ENCODE assay signal across 12 cellular contexts in the genomic region with DNA sequence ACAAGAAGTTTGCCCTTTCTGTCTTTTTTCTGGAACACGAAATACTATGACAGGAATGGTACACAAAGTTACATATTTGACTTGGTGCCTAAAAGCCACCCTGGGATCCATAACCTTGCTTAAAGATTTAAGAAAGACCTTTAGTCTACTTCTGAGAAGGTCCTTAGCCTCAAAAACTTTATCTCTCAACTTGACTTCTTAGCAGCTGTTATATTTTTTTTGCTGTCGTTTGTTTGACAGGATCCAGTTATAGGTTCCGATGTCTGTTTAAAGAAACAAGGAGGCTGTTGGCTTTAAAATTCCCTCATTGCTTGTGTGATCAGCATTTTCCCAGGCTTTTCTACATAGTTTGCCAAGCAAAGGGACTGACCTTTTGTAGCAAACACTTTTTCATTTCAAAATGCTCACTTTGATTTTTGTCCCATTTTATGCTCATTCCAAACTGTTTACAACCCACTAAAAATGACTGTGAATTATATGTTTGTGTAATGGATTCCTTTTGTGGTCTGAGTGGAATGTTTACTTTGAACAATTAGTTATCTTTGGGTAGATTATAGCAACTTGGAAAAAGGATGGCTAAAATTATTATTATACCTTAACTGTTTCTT.
DNase-seq lines count a peak whose midpoint lies in the region; ATAC-seq and TF ChIP-seq lines count a peak whose summit lies in the region.
"Had no signal": no experiment of that assay in that cellular context is flagged by ENCODE, and none has a peak within 500 bp of the region (broad histone marks: within the 10 kb centered on the region; RNA-seq: fewer than 3 reads in every experiment).

No MANE protein-coding gene starts in this region.

- no peak overlapping the region for H3K4me2 ChIP-seq in mesenchymal stem cell (ENCODE audit: low read length, poor library complexity, severe bottlenecking)
- H3K4me2 ChIP-seq: KMS-11 had no signal

- H3K4me3 ChIP-seq in ACC112 (ENCODE audit: low read depth, low read length) (no peak overlapping the region), mesenchymal stem cell (ENCODE audit: insufficient read depth in 1 of 2, low read depth in 1 of 2, low read length in 2 of 2) (no peak overlapping the region), lower lobe of right lung (no peak overlapping the region)

- peak; percentile 77 for DNase-seq in HFFc6
- DNase-seq in dedifferentiated amniotic fluid mesenchymal stem cell (ENCODE audit: extremely low spot score): peak; percentile 62
- peak; percentile 80 for DNase-seq in mesenchymal stem cell
- DNase-seq in NCI-H82 (lab: John Stamatoyannopoulos, UW): no peak
- no peak for DNase-seq in 8988T
- no peak for DNase-seq in C1 segment of cervical spinal cord (lab: John Stamatoyannopoulos, UW)
- no peak for DNase-seq in lower lobe of right lung
- DNase-seq: foreskin melanocyte, NCI-H2107 had no signal

- no peak overlapping the region for H2BK15ac ChIP-seq in mesenchymal stem cell (ENCODE audit: low read depth, poor library complexity, severe bottlenecking)

- no peaks in the 10 kb centered on the region for H3K9me3 ChIP-seq in mesenchymal stem cell (ENCODE audit: control insufficient read depth, low read length)
- H3K9me3 ChIP-seq in lower lobe of right lung: no peaks in the 10 kb centered on the region

- H3K4me1 ChIP-seq in ACC112 (ENCODE audit: control insufficient read depth, insufficient read depth, low read length, unreplicated experiment) (peaks cover 17% of the 10 kb centered on the region), mesenchymal stem cell (ENCODE audit: control insufficient read depth, insufficient read depth, low read depth, low read length) (peaks cover 2% of the 10 kb centered on the region), lower lobe of right lung (peaks cover 6% of the 10 kb centered on the region)

- TF ChIP-seq CTCF in HFFc6 (IDR thresholded peaks at IDR 0.05) (no peak), lower lobe of right lung (IDR thresholded peaks at IDR 0.05) (no peak)

- H3K27ac Mint-ChIP-seq in HFFc6: peak overlapping the region; percentile 86

- no peaks in the 10 kb centered on the region for H3K79me1 ChIP-seq in mesenchymal stem cell (replicated peaks; ENCODE audit: low read length, poor library complexity, severe bottlenecking)

- no peak overlapping the region for H4K91ac ChIP-seq in mesenchymal stem cell (ENCODE audit: low read length)

- H3K9ac ChIP-seq in mesenchymal stem cell (ENCODE audit: low read length): peak overlapping the region; percentile 42
- H3K9ac ChIP-seq: KMS-11 had no signal

- no peak overlapping the region for H3K23ac ChIP-seq in mesenchymal stem cell (ENCODE audit: low read length in 2 of 2)

- 0% methylated on average over 3 of the region's 3 CpGs for WGBS in mesenchymal stem cell

- H3K9me3 Mint-ChIP-seq in HFFc6: no peaks in the 10 kb centered on the region

- H2AFZ ChIP-seq in ACC112 (ENCODE audit: low read length, unreplicated experiment): peak overlapping the region; percentile 18
- H2AFZ ChIP-seq in mesenchymal stem cell (ENCODE audit: low read depth, low read length): no peak overlapping the region

- ATAC-seq in lower lobe of right lung: no peak
- ATAC-seq: activated T-helper 17 cell treated with anti-CD3 and anti-CD28 coated beads, Interleukin-2, amount 50 U/mL, for 72 hours had no signal

- H3K4me1 Mint-ChIP-seq in HFFc6 (ENCODE audit: low read depth): peaks cover 59% of the 10 kb centered on the region

- H2BK12ac ChIP-seq in mesenchymal stem cell (ENCODE audit: low read length in 2 of 2): no peak overlapping the region

- no peaks in the 10 kb centered on the region for H3K79me2 ChIP-seq in ACC112 (ENCODE audit: control insufficient read depth, insufficient read depth, low read length, unreplicated experiment)

- no peak overlapping the region for H3K18ac ChIP-seq in mesenchymal stem cell (ENCODE audit: low read depth in 1 of 2, low read length in 2 of 2)

- intact Hi-C loops in lower lobe of right lung (cut with DNase I): no loop called here

- no peak overlapping the region for H3K14ac ChIP-seq in mesenchymal stem cell (ENCODE audit: low read length in 2 of 2)

- no peak overlapping the region for H2BK5ac ChIP-seq in mesenchymal stem cell (ENCODE audit: low read depth, low read length, poor library complexity, severe bottlenecking)

- H3K4ac ChIP-seq in mesenchymal stem cell (ENCODE audit: low read depth in 1 of 2, low read length in 2 of 2): no peak overlapping the region

- H3K4me3 Mint-ChIP-seq in HFFc6: peak overlapping the region; percentile 73

- H2AK5ac ChIP-seq in mesenchymal stem cell (ENCODE audit: low read length, severe bottlenecking): no peak overlapping the region

- H3K36me3 ChIP-seq in ACC112 (ENCODE audit: insufficient read depth, low read length): no peaks in the 10 kb centered on the region
- no peaks in the 10 kb centered on the region for H3K36me3 ChIP-seq in mesenchymal stem cell (ENCODE audit: control insufficient read depth in 1 of 2, insufficient read depth in 2 of 2, low read depth in 1 of 2, low read length in 2 of 2)
- no peaks in the 10 kb centered on the region for H3K36me3 ChIP-seq in lower lobe of right lung

- H3K36me3 Mint-ChIP-seq in HFFc6 (ENCODE audit: low read depth): no peaks in the 10 kb centered on the region

- no peak overlapping the region for H2BK120ac ChIP-seq in mesenchymal stem cell (ENCODE audit: low read depth, low read length)

- no peak overlapping the region for H3K27ac ChIP-seq in ACC112 (ENCODE audit: low read depth, low read length)
- no peak overlapping the region for H3K27ac ChIP-seq in mesenchymal stem cell (ENCODE audit: low read length, poor library complexity, severe bottlenecking)
- H3K27ac ChIP-seq in lower lobe of right lung: no peak overlapping the region
- H3K27ac ChIP-seq: KMS-11 had no signal

- no peak overlapping the region for H4K8ac ChIP-seq in mesenchymal stem cell (ENCODE audit: low read length)

- no peaks in the 10 kb centered on the region for H3K27me3 Mint-ChIP-seq in HFFc6 (ENCODE audit: insufficient read depth)
- H3K27me3 Mint-ChIP-seq: activated T-helper 17 cell treated with anti-CD3 and anti-CD28 coated beads, Interleukin-2, amount 50 U/mL, for 72 hours had no signal

- no peaks in the 10 kb centered on the region for H3K27me3 ChIP-seq in ACC112 (ENCODE audit: insufficient read depth, low read length)
- no peaks in the 10 kb centered on the region for H3K27me3 ChIP-seq in mesenchymal stem cell (ENCODE audit: control insufficient read depth in 1 of 2, insufficient read depth in 1 of 2, low read length in 2 of 2)
- H3K27me3 ChIP-seq in lower lobe of right lung (ENCODE audit: low read depth): no peaks in the 10 kb centered on the region

Comparison
In these comparisons a context has a peak if more than half of its experiments do, and no peak if none do; other contexts are left out.
1. DNase-seq: peak in HFFc6 (single experiment), dedifferentiated amniotic fluid mesenchymal stem cell (single experiment) and mesenchymal stem cell (single experiment); none in NCI-H82 (single experiment), 8988T (single experiment), C1 segment of cervical spinal cord (0 of 14) and lower lobe of right lung (single experiment).